In the genomic region with DNA sequence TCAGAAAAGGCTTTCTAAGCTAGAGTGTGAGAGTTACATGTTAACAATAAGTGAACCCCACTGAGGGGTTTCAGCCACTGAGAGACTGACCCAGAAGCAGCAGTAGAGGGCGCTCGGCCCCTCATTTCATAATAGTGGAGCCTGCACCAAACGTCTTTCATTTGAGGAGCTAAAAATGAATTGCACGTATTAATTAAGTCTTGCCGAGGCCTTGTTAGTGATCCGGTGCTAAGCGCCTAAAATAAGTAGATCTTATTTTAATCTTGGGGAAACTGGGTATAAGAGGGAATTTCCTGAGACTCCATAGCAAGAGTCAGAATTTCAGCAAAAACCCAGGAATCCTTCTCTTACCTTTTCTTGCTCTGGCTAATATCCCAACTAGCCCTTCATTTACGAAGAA, we compare ENCODE assay signal across 8 cellular contexts.
A peak's percentile ranks its signal among the peaks of the same experiment; 100 is the strongest.
DNase-seq lines count a peak whose midpoint lies in the region; ATAC-seq and TF ChIP-seq lines count a peak whose summit lies in the region.

No MANE protein-coding gene starts in this region.

- H3K9me2 ChIP-seq in SU-DHL-6 (replicated peaks; ENCODE audit: insufficient read depth, low read length), result no peaks in the 10 kb centered on the region

- H3K27me3 ChIP-seq in SU-DHL-6 (ENCODE audit: low read length) (no peaks in the 10 kb centered on the region), adrenal gland (no peaks in the 10 kb centered on the region), left ventricle myocardium inferior (ENCODE audit: low read depth) (no peaks in the 10 kb centered on the region)

- ATAC-seq in GM21786 (IDR thresholded peaks at IDR 0.05; ENCODE audit: unreplicated experiment) (peak; percentile 71), HG02938 (IDR thresholded peaks at IDR 0.05; ENCODE audit: unreplicated experiment) (no peak)

- TF ChIP-seq POLR2A in NB4 (IDR thresholded peaks at IDR 0.05; ENCODE audit: extremely low read depth, insufficient read length) (no peak), adrenal gland (IDR thresholded peaks at IDR 0.05) (no peak)

- peak; percentile 7 for DNase-seq in Caki2 (ENCODE audit: low read depth)
- DNase-seq in NB4 (ENCODE audit: low read depth), result peak; percentile 84
- DNase-seq in adrenal gland, result peak; percentile 27 to 87 (median 46)
- DNase-seq in left ventricle myocardium inferior, result peak; percentile 62
- no peak for DNase-seq in retinal pigment epithelial cell (ENCODE audit: low read depth)

- no peaks in the 10 kb centered on the region for H3K4me1 ChIP-seq in adrenal gland (replicated peaks in 1 of 2)
- peaks cover 14% of the 10 kb centered on the region for H3K4me1 ChIP-seq in left ventricle myocardium inferior

- in situ Hi-C loops in Caki2 (cut with HindIII; ENCODE audit: low pct_unique_long_range_greater_than_20kb, low sequenced_read_pairs), result no loop called here

- 9 to 14% (median 13%) methylated on average over 8 of the region's 8 CpGs for WGBS in adrenal gland, 4 donors

- no peaks in the 10 kb centered on the region for H3K36me3 ChIP-seq in SU-DHL-6 (ENCODE audit: low read length)
- H3K36me3 ChIP-seq in adrenal gland (replicated peaks in 1 of 2), result no peaks in the 10 kb centered on the region
- no peaks in the 10 kb centered on the region for H3K36me3 ChIP-seq in left ventricle myocardium inferior

- H3K4me2 ChIP-seq in SU-DHL-6 (ENCODE audit: low read depth, low read length, poor library complexity, severe bottlenecking), result no peak overlapping the region

- H2AFZ ChIP-seq in SU-DHL-6 (ENCODE audit: low read depth, low read length, severe bottlenecking), result no peak overlapping the region

- H3K27ac ChIP-seq in SU-DHL-6 (ENCODE audit: low read depth, low read length) (no peak overlapping the region), adrenal gland (no peak overlapping the region), left ventricle myocardium inferior (replicated peaks) (no peak overlapping the region)

- H3K4me3 ChIP-seq in NB4 (ENCODE audit: low read depth, low read length) (no peak overlapping the region), SU-DHL-6 (ENCODE audit: insufficient read depth, low read length, poor library complexity, severe bottlenecking) (no peak overlapping the region), adrenal gland (no peak overlapping the region), left ventricle myocardium inferior (no peak overlapping the region), retinal pigment epithelial cell (ENCODE audit: low read length) (no peak overlapping the region)

- no peak overlapping the region for H3K9ac ChIP-seq in SU-DHL-6 (ENCODE audit: low read length)

- no peaks in the 10 kb centered on the region for H4K20me1 ChIP-seq in SU-DHL-6 (ENCODE audit: low read depth, low read length)

- no peaks in the 10 kb centered on the region for H3K9me3 ChIP-seq in SU-DHL-6 (ENCODE audit: insufficient read depth, low read length)
- no peaks in the 10 kb centered on the region for H3K9me3 ChIP-seq in adrenal gland (replicated peaks in 1 of 3)
- no peaks in the 10 kb centered on the region for H3K9me3 ChIP-seq in left ventricle myocardium inferior (replicated peaks)

- intact Hi-C loops in adrenal gland (cut with DNase I), result no loop called here
- intact Hi-C loops in left ventricle myocardium inferior (cut with micrococcal nuclease), result no loop called here

- H3K79me2 ChIP-seq in SU-DHL-6 (ENCODE audit: insufficient read depth, low read length), result no peaks in the 10 kb centered on the region

- no peaks in the 10 kb centered on the region for H3F3A ChIP-seq in SU-DHL-6 (ENCODE audit: insufficient read depth)

- TF ChIP-seq CTCF in NB4 (IDR thresholded peaks at IDR 0.05; ENCODE audit: low read depth, low read length) (peak; percentile 89), SU-DHL-6 (IDR thresholded peaks at IDR 0.05; ENCODE audit: insufficient read depth, low read length, poor library complexity, severe bottlenecking) (peak; percentile 99), adrenal gland (IDR thresholded peaks at IDR 0.05) (peak; percentile 49 to 85 (median 68)), left ventricle myocardium inferior (IDR thresholded peaks at IDR 0.05; ENCODE audit: borderline replicate concordance) (peak; percentile 92), retinal pigment epithelial cell (conservative IDR thresholded peaks at IDR 0.05; ENCODE audit: low read depth, low read length) (peak; percentile 94)
